Comparison of ENCODE assay signal across 1 cellular context in genomic region chr20:36183155-36183944, GRCh38.
A peak's percentile ranks its signal among the peaks of the same experiment; 100 is the strongest.
TF ChIP-seq lines count a peak whose summit lies in the region.

No MANE protein-coding gene starts in this region.

TF ChIP-seq in K562, 482 proteins besides CTCF, POLR2A, EP300 and RAD21 (continued from another document and continues in another):
- no peak for TF ChIP-seq THAP12 (CRISPR knock-in tag; IDR thresholded peaks at IDR 0.05)
- no peak for TF ChIP-seq ZNF174 (CRISPR knock-in tag; IDR thresholded peaks at IDR 0.05)
- TF ChIP-seq FOXA3 (CRISPR knock-in tag; conservative IDR thresholded peaks at IDR 0.05 in 1 of 2, IDR thresholded peaks at IDR 0.05 in 1 of 2): peak in 1 of 2 experiments; percentile 18; a peak in 1 of 4 replicates
- no peak for TF ChIP-seq TCFL5 (CRISPR knock-in tag; conservative IDR thresholded peaks at IDR 0.05)
- TF ChIP-seq SREBF2 (CRISPR knock-in tag; IDR thresholded peaks at IDR 0.05): no peak
- TF ChIP-seq BDP1 (IDR thresholded peaks at IDR 0.05; ENCODE audit: insufficient read depth, insufficient read length): no peak
- no peak for TF ChIP-seq SMAD1 (IDR thresholded peaks at IDR 0.05; ENCODE audit: low read depth, low read length, partially characterized antibody)
- peak; percentile 48; the same call in 1 of the 2 replicates for TF ChIP-seq BCOR (IDR thresholded peaks at IDR 0.05)
- TF ChIP-seq POLR2G (IDR thresholded peaks at IDR 0.05; ENCODE audit: low read depth, low read length): no peak
- TF ChIP-seq KHSRP (IDR thresholded peaks at IDR 0.05): 0 out of 2 replicates have a peak, but pooled peaks have one; percentile 25
- peak; percentile 24; the same call in 1 of the 2 replicates for TF ChIP-seq NR2C2 (CRISPR knock-in tag; IDR thresholded peaks at IDR 0.05)
- TF ChIP-seq NR2C2 (tag; IDR thresholded peaks at IDR 0.05): peak; percentile 90
- TF ChIP-seq BRD9 (IDR thresholded peaks at IDR 0.05; ENCODE audit: low read depth, partially characterized antibody): no peak
- peak; percentile 95 for TF ChIP-seq STAT5A (IDR thresholded peaks at IDR 0.05; ENCODE audit: borderline replicate concordance, low read length)
- TF ChIP-seq, protein P1, sequence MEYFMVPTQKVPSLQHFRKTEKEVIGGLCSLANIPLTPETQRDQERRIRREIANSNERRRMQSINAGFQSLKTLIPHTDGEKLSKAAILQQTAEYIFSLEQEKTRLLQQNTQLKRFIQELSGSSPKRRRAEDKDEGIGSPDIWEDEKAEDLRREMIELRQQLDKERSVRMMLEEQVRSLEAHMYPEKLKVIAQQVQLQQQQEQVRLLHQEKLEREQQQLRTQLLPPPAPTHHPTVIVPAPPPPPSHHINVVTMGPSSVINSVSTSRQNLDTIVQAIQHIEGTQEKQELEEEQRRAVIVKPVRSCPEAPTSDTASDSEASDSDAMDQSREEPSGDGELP (CRISPR knock-in tag; IDR thresholded peaks at IDR 0.05; ENCODE audit: borderline replicate concordance): peak; percentile 88
- peak; percentile 64; the same call in 1 of the 2 replicates for TF ChIP-seq ZNF766 (CRISPR knock-in tag; conservative IDR thresholded peaks at IDR 0.05)
- TF ChIP-seq NRF1 (conservative IDR thresholded peaks at IDR 0.05 in 1 of 2, IDR thresholded peaks at IDR 0.05 in 1 of 2): peak in 1 of 2 experiments; percentile 21; a peak in 1 of 4 replicates
- no peak for TF ChIP-seq FOXK1 (CRISPR knock-in tag; IDR thresholded peaks at IDR 0.05; ENCODE audit: borderline replicate concordance)
- TF ChIP-seq ZNF184 (CRISPR knock-in tag; IDR thresholded peaks at IDR 0.05): no peak
- TF ChIP-seq ZKSCAN8 (CRISPR knock-in tag; IDR thresholded peaks at IDR 0.05): peak; percentile 66; the same call in 1 of the 2 replicates
- no peak for TF ChIP-seq TBP (optimal IDR thresholded peaks at IDR 0.05; ENCODE audit: low read depth, low read length)
- TF ChIP-seq, protein P2, sequence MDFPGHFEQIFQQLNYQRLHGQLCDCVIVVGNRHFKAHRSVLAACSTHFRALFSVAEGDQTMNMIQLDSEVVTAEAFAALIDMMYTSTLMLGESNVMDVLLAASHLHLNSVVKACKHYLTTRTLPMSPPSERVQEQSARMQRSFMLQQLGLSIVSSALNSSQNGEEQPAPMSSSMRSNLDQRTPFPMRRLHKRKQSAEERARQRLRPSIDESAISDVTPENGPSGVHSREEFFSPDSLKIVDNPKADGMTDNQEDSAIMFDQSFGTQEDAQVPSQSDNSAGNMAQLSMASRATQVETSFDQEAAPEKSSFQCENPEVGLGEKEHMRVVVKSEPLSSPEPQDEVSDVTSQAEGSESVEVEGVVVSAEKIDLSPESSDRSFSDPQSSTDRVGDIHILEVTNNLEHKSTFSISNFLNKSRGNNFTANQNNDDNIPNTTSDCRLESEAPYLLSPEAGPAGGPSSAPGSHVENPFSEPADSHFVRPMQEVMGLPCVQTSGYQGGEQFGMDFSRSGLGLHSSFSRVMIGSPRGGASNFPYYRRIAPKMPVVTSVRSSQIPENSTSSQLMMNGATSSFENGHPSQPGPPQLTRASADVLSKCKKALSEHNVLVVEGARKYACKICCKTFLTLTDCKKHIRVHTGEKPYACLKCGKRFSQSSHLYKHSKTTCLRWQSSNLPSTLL (IDR thresholded peaks at IDR 0.05): no peak
- no peak for TF ChIP-seq ZBTB2 (IDR thresholded peaks at IDR 0.05)
- no peak for TF ChIP-seq CHD4 (IDR thresholded peaks at IDR 0.05; ENCODE audit: insufficient read depth, insufficient replicate concordance, low read depth, low read length, poor library complexity, severe bottlenecking)
- TF ChIP-seq USF1 (CRISPR knock-in tag; IDR thresholded peaks at IDR 0.05): peak; percentile 62
- TF ChIP-seq U2AF2 (optimal IDR thresholded peaks at IDR 0.05; ENCODE audit: low read depth, low read length): no peak
- TF ChIP-seq, protein P3, sequence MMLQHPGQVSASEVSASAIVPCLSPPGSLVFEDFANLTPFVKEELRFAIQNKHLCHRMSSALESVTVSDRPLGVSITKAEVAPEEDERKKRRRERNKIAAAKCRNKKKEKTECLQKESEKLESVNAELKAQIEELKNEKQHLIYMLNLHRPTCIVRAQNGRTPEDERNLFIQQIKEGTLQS (IDR thresholded peaks at IDR 0.05): peak; percentile 81
- TF ChIP-seq, protein P3 (CRISPR knock-in tag; conservative IDR thresholded peaks at IDR 0.05): 0 out of 2 replicates have a peak, but pooled peaks have one; percentile 62
- no peak for TF ChIP-seq RFX1 (IDR thresholded peaks at IDR 0.05)
- peak; percentile 86; the same call in 1 of the 2 replicates for TF ChIP-seq ATF7 (IDR thresholded peaks at IDR 0.05)
- no peak for TF ChIP-seq ZFP30 (CRISPR knock-in tag; IDR thresholded peaks at IDR 0.05; ENCODE audit: borderline replicate concordance)
- TF ChIP-seq CBX1 (IDR thresholded peaks at IDR 0.05; ENCODE audit: low read depth): no peak
- no peak for TF ChIP-seq ZZZ3 (IDR thresholded peaks at IDR 0.05)
- TF ChIP-seq U2AF1 (optimal IDR thresholded peaks at IDR 0.05; ENCODE audit: low read depth, low read length): no peak
- TF ChIP-seq, protein P4, sequence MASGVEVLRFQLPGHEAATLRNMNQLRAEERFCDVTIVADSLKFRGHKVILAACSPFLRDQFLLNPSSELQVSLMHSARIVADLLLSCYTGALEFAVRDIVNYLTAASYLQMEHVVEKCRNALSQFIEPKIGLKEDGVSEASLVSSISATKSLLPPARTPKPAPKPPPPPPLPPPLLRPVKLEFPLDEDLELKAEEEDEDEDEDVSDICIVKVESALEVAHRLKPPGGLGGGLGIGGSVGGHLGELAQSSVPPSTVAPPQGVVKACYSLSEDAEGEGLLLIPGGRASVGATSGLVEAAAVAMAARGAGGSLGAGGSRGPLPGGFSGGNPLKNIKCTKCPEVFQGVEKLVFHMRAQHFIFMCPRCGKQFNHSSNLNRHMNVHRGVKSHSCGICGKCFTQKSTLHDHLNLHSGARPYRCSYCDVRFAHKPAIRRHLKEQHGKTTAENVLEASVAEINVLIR (CRISPR knock-in tag; IDR thresholded peaks at IDR 0.05): peak; percentile 60
- TF ChIP-seq MECOM (CRISPR knock-in tag; IDR thresholded peaks at IDR 0.05): no peak
- peak; percentile 51; the same call in 1 of the 2 replicates for TF ChIP-seq BACH1 (tag; IDR thresholded peaks at IDR 0.05)
- peak; percentile 98 for TF ChIP-seq CBFA2T3 (IDR thresholded peaks at IDR 0.05)
- peak; percentile 65; the same call in 1 of the 2 replicates for TF ChIP-seq LCOR (CRISPR knock-in tag; IDR thresholded peaks at IDR 0.05)
- no peak for TF ChIP-seq TFAM (CRISPR knock-in tag; conservative IDR thresholded peaks at IDR 0.05)
- TF ChIP-seq, protein P5, sequence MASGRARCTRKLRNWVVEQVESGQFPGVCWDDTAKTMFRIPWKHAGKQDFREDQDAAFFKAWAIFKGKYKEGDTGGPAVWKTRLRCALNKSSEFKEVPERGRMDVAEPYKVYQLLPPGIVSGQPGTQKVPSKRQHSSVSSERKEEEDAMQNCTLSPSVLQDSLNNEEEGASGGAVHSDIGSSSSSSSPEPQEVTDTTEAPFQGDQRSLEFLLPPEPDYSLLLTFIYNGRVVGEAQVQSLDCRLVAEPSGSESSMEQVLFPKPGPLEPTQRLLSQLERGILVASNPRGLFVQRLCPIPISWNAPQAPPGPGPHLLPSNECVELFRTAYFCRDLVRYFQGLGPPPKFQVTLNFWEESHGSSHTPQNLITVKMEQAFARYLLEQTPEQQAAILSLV (tag; IDR thresholded peaks at IDR 0.05): no peak
- TF ChIP-seq KDM1A (IDR thresholded peaks at IDR 0.05): peak; percentile 78 to 86
- TF ChIP-seq, protein P6, sequence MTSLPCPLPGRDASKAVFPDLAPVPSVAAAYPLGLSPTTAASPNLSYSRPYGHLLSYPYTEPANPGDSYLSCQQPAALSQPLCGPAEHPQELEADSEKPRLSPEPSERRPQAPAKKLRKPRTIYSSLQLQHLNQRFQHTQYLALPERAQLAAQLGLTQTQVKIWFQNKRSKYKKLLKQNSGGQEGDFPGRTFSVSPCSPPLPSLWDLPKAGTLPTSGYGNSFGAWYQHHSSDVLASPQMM (CRISPR knock-in tag; IDR thresholded peaks at IDR 0.05): no peak
- TF ChIP-seq, protein P7, sequence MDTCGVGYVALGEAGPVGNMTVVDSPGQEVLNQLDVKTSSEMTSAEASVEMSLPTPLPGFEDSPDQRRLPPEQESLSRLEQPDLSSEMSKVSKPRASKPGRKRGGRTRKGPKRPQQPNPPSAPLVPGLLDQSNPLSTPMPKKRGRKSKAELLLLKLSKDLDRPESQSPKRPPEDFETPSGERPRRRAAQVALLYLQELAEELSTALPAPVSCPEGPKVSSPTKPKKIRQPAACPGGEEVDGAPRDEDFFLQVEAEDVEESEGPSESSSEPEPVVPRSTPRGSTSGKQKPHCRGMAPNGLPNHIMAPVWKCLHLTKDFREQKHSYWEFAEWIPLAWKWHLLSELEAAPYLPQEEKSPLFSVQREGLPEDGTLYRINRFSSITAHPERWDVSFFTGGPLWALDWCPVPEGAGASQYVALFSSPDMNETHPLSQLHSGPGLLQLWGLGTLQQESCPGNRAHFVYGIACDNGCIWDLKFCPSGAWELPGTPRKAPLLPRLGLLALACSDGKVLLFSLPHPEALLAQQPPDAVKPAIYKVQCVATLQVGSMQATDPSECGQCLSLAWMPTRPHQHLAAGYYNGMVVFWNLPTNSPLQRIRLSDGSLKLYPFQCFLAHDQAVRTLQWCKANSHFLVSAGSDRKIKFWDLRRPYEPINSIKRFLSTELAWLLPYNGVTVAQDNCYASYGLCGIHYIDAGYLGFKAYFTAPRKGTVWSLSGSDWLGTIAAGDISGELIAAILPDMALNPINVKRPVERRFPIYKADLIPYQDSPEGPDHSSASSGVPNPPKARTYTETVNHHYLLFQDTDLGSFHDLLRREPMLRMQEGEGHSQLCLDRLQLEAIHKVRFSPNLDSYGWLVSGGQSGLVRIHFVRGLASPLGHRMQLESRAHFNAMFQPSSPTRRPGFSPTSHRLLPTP (IDR thresholded peaks at IDR 0.05; ENCODE audit: borderline replicate concordance, extremely low read depth, insufficient read length): no peak
- TF ChIP-seq CUX1 (CRISPR knock-in tag; IDR thresholded peaks at IDR 0.05): no peak
